ENCODE assay signal across 22 cellular contexts in genomic region chr6:150617496-150618460, GRCh38. TPM values are rescaled to one million over a fixed set of nuclear protein-coding genes. Genes with fewer than 3 reads are reported as not detected.
A peak's percentile ranks its signal among the peaks of the same experiment; 100 is the strongest.
DNase-seq lines count a peak whose midpoint lies in the region; ATAC-seq and TF ChIP-seq lines count a peak whose summit lies in the region.
"Had no signal": no experiment of that assay in that cellular context is flagged by ENCODE, and none has a peak within 500 bp of the region (broad histone marks: within the 10 kb centered on the region; RNA-seq: fewer than 3 reads in every experiment).

No MANE protein-coding gene starts in this region.

- intact Hi-C loops in activated CD4-positive, alpha-beta T cell treated with anti-CD3 and anti-CD28 coated beads for 36 hours (cut with DNase I, micrococcal nuclease) = no loop called here
- intact Hi-C loops in activated B cell treated with CpG ODN at 0.5 μM for 24 hours (cut with micrococcal nuclease) = no loop called here

- peaks cover 14% of the 10 kb centered on the region for H3K27me3 Mint-ChIP-seq in activated CD4-positive, alpha-beta T cell treated with anti-CD3 and anti-CD28 coated beads for 36 hours
- no peaks in the 10 kb centered on the region for H3K27me3 Mint-ChIP-seq in activated B cell treated with CpG ODN at 0.5 μM for 24 hours
- H3K27me3 Mint-ChIP-seq in memory B cell = no peaks in the 10 kb centered on the region
- H3K27me3 Mint-ChIP-seq in stimulated activated memory B cell treated with anti-CD40 and anti-IgM and Interleukin-4, amounts not matched to agents 10 μg/mL and 1 μg/mL and 100 μg/mL, for 72 hours = no peaks in the 10 kb centered on the region
- H3K27me3 Mint-ChIP-seq in activated naive CD8-positive, alpha-beta T cell treated with anti-CD3 and anti-CD28 coated beads, Interleukin-2, amount 50 U/mL, for 24 hours = peaks cover 16% of the 10 kb centered on the region
- H3K27me3 Mint-ChIP-seq: IgD-negative memory B cell had no signal

- POLR2A ChIA-PET in activated CD4-positive, alpha-beta T cell treated with anti-CD3 and anti-CD28 coated beads for 36 hours (lab: Charles Lee) = interaction anchor here (0.9 kb wide), 1 partner anchor 13 kb away, joined by 3 read pairs; no protein-coding TSS in a partner anchor
- POLR2A ChIA-PET in activated B cell treated with CpG ODN at 0.5 μM for 24 hours (lab: Charles Lee) = interaction anchor here (1.4 to 10.9 kb wide), 3 partner anchors 14 to 20 kb away, joined by 5 to 445 read pairs (median 49); partner anchors contain the start of gene PLEKHG1

- no peak for DNase-seq in activated CD4-positive, alpha-beta T cell treated with anti-CD3 and anti-CD28 coated beads for 36 hours
- no peak for DNase-seq in activated CD4-positive, alpha-beta T cell treated with anti-CD3 and anti-CD28 coated beads for 1 hour
- DNase-seq in activated B cell treated with CpG ODN at 0.5 μM for 24 hours (no peak), memory B cell (ENCODE audit: low spot score in 2 of 2) (no peak), cerebellar cortex (ENCODE audit: low spot score) (no peak)
- DNase-seq in activated naive CD8-positive, alpha-beta T cell treated with anti-CD3 and anti-CD28 coated beads, Interleukin-2, amount 50 U/mL, for 24 hours = no peak
- DNase-seq: activated CD4-positive, alpha-beta memory T cell treated with anti-CD3 and anti-CD28 coated beads for 36 hours; activated naive CD8-positive, alpha-beta T cell treated with anti-CD3 and anti-CD28 coated beads, Interleukin-2, amount 10 ng/mL, durations not matched to agents 7 days and 5 days; activated T-cell treated with anti-CD3 and anti-CD28 coated beads, Interleukin-2, amount 50 U/mL, for 48 hours; CD4-positive, alpha-beta memory T cell; effector memory CD8-positive, alpha-beta T cell; EL; left cardiac atrium; MV-4-11; NCI-H2081; NCI-H524; pancreas; stimulated activated CD4-positive, alpha-beta T cell treated with anti-CD3 and anti-CD28 coated beads, Interleukin-12 subunit alpha, Interleukin-12 subunit beta, amount 100 ng/mL, for 4 hours; stimulated activated naive CD4-positive, alpha-beta T cell had no signal

- CTCF ChIA-PET in activated CD4-positive, alpha-beta T cell treated with anti-CD3 and anti-CD28 coated beads for 36 hours (lab: Charles Lee) = interaction anchor here (1.0 kb wide), 1 partner anchor 19 kb away, joined by 3 read pairs; no protein-coding TSS in a partner anchor
- CTCF ChIA-PET in activated B cell treated with CpG ODN at 0.5 μM for 24 hours (lab: Charles Lee) = interaction anchor here (0.9 to 2.0 kb wide), 2 partner anchors 15 to 19 kb away, joined by 4 read pairs; partner anchors contain the start of gene PLEKHG1

- no peak overlapping the region for H3K27ac Mint-ChIP-seq in activated CD4-positive, alpha-beta T cell treated with anti-CD3 and anti-CD28 coated beads for 36 hours
- H3K27ac Mint-ChIP-seq in activated B cell treated with CpG ODN at 0.5 μM for 24 hours (peak overlapping the region; percentile 65), memory B cell (peak overlapping the region; percentile 84)
- peak overlapping the region; percentile 48 for H3K27ac Mint-ChIP-seq in stimulated activated memory B cell treated with anti-CD40 and anti-IgM and Interleukin-4, amounts not matched to agents 10 μg/mL and 1 μg/mL and 100 μg/mL, for 72 hours
- no peak overlapping the region for H3K27ac Mint-ChIP-seq in activated naive CD8-positive, alpha-beta T cell treated with anti-CD3 and anti-CD28 coated beads, Interleukin-2, amount 50 U/mL, for 24 hours
- H3K27ac Mint-ChIP-seq: activated CD4-positive, alpha-beta memory T cell treated with anti-CD3 and anti-CD28 coated beads for 36 hours; activated naive CD8-positive, alpha-beta T cell treated with anti-CD3 and anti-CD28 coated beads, Interleukin-2, amount 10 ng/mL, durations not matched to agents 7 days and 5 days; CD4-positive, alpha-beta memory T cell; effector memory CD8-positive, alpha-beta T cell had no signal

- no peaks in the 10 kb centered on the region for H3K36me3 Mint-ChIP-seq in activated CD4-positive, alpha-beta T cell treated with anti-CD3 and anti-CD28 coated beads for 36 hours (ENCODE audit: low read depth)
- H3K36me3 Mint-ChIP-seq in activated B cell treated with CpG ODN at 0.5 μM for 24 hours (ENCODE audit: low read depth) (peaks cover 42% of the 10 kb centered on the region), memory B cell (peaks cover 17% of the 10 kb centered on the region)
- peaks cover 37% of the 10 kb centered on the region for H3K36me3 Mint-ChIP-seq in stimulated activated memory B cell treated with anti-CD40 and anti-IgM and Interleukin-4, amounts not matched to agents 10 μg/mL and 1 μg/mL and 100 μg/mL, for 72 hours
- no peaks in the 10 kb centered on the region for H3K36me3 Mint-ChIP-seq in activated naive CD8-positive, alpha-beta T cell treated with anti-CD3 and anti-CD28 coated beads, Interleukin-2, amount 50 U/mL, for 24 hours (ENCODE audit: low read depth)
- H3K36me3 Mint-ChIP-seq: activated CD4-positive, alpha-beta memory T cell treated with anti-CD3 and anti-CD28 coated beads for 36 hours; activated naive CD8-positive, alpha-beta T cell treated with anti-CD3 and anti-CD28 coated beads, Interleukin-2, amount 10 ng/mL, durations not matched to agents 7 days and 5 days; CD4-positive, alpha-beta memory T cell had no signal

- H3K9me3 Mint-ChIP-seq in activated CD4-positive, alpha-beta T cell treated with anti-CD3 and anti-CD28 coated beads for 36 hours (ENCODE audit: low read depth) = no peaks in the 10 kb centered on the region
- H3K9me3 Mint-ChIP-seq in activated B cell treated with CpG ODN at 0.5 μM for 24 hours = no peaks in the 10 kb centered on the region
- H3K9me3 Mint-ChIP-seq in memory B cell = no peaks in the 10 kb centered on the region
- no peaks in the 10 kb centered on the region for H3K9me3 Mint-ChIP-seq in stimulated activated memory B cell treated with anti-CD40 and anti-IgM and Interleukin-4, amounts not matched to agents 10 μg/mL and 1 μg/mL and 100 μg/mL, for 72 hours
- no peaks in the 10 kb centered on the region for H3K9me3 Mint-ChIP-seq in activated naive CD8-positive, alpha-beta T cell treated with anti-CD3 and anti-CD28 coated beads, Interleukin-2, amount 50 U/mL, for 24 hours
- H3K9me3 Mint-ChIP-seq: activated CD4-positive, alpha-beta memory T cell treated with anti-CD3 and anti-CD28 coated beads for 36 hours; activated naive CD8-positive, alpha-beta T cell treated with anti-CD3 and anti-CD28 coated beads, Interleukin-2, amount 10 ng/mL, durations not matched to agents 7 days and 5 days; CD4-positive, alpha-beta memory T cell; effector memory CD8-positive, alpha-beta T cell; IgD-negative memory B cell had no signal

- H3K4me3 Mint-ChIP-seq in activated CD4-positive, alpha-beta T cell treated with anti-CD3 and anti-CD28 coated beads for 36 hours = no peak overlapping the region
- H3K4me3 Mint-ChIP-seq in activated B cell treated with CpG ODN at 0.5 μM for 24 hours (peak overlapping the region; percentile 22), memory B cell (no peak overlapping the region)
- no peak overlapping the region for H3K4me3 Mint-ChIP-seq in stimulated activated memory B cell treated with anti-CD40 and anti-IgM and Interleukin-4, amounts not matched to agents 10 μg/mL and 1 μg/mL and 100 μg/mL, for 72 hours
- H3K4me3 Mint-ChIP-seq in activated naive CD8-positive, alpha-beta T cell treated with anti-CD3 and anti-CD28 coated beads, Interleukin-2, amount 50 U/mL, for 24 hours = no peak overlapping the region
- H3K4me3 Mint-ChIP-seq: activated CD4-positive, alpha-beta memory T cell treated with anti-CD3 and anti-CD28 coated beads for 36 hours; activated naive CD8-positive, alpha-beta T cell treated with anti-CD3 and anti-CD28 coated beads, Interleukin-2, amount 10 ng/mL, durations not matched to agents 7 days and 5 days; CD4-positive, alpha-beta memory T cell; effector memory CD8-positive, alpha-beta T cell had no signal

- peak; percentile 38 for ATAC-seq in activated CD4-positive, alpha-beta T cell treated with anti-CD3 and anti-CD28 coated beads for 36 hours
- ATAC-seq in activated B cell treated with CpG ODN at 0.5 μM for 24 hours (ENCODE audit: low read depth) (no peak), memory B cell (ENCODE audit: low read depth) (no peak), HG02938 (IDR thresholded peaks at IDR 0.05; ENCODE audit: unreplicated experiment) (no peak)
- no peak for ATAC-seq in stimulated activated memory B cell treated with anti-CD40 and anti-IgM and Interleukin-4, amounts not matched to agents 10 μg/mL and 1 μg/mL and 100 μg/mL, for 72 hours
- no peak for ATAC-seq in activated naive CD8-positive, alpha-beta T cell treated with anti-CD3 and anti-CD28 coated beads, Interleukin-2, amount 50 U/mL, for 24 hours
- ATAC-seq: effector memory CD8-positive, alpha-beta T cell; left cardiac atrium; pancreas had no signal

- no peak for TF ChIP-seq CTCF in activated B cell treated with CpG ODN at 0.5 μM for 24 hours (IDR thresholded peaks at IDR 0.05)

- H3K4me1 Mint-ChIP-seq in activated CD4-positive, alpha-beta T cell treated with anti-CD3 and anti-CD28 coated beads for 36 hours = peaks cover 14% of the 10 kb centered on the region
- peaks cover 95% of the 10 kb centered on the region for H3K4me1 Mint-ChIP-seq in activated B cell treated with CpG ODN at 0.5 μM for 24 hours
- peaks cover 53% of the 10 kb centered on the region for H3K4me1 Mint-ChIP-seq in memory B cell
- H3K4me1 Mint-ChIP-seq in stimulated activated memory B cell treated with anti-CD40 and anti-IgM and Interleukin-4, amounts not matched to agents 10 μg/mL and 1 μg/mL and 100 μg/mL, for 72 hours = peaks cover 92% of the 10 kb centered on the region
- H3K4me1 Mint-ChIP-seq in activated naive CD8-positive, alpha-beta T cell treated with anti-CD3 and anti-CD28 coated beads, Interleukin-2, amount 50 U/mL, for 24 hours = peaks cover 18% of the 10 kb centered on the region
- H3K4me1 Mint-ChIP-seq: activated naive CD8-positive, alpha-beta T cell treated with anti-CD3 and anti-CD28 coated beads, Interleukin-2, amount 10 ng/mL, durations not matched to agents 7 days and 5 days had no signal

RNA-seq across cellular contexts. Expression of gene PLEKHG1, which starts 18.1 kb away (rescaled TPM):
- 10 to 100 TPM in 1 of 2 experiments, 1 to 10 TPM in 1; 8.2 to 11.6 TPM for total RNA-seq in activated CD4-positive, alpha-beta T cell treated with anti-CD3 and anti-CD28 coated beads for 36 hours
- 199 and 219 TPM in 2 replicates for total RNA-seq in activated B cell treated with CpG ODN at 0.5 μM for 24 hours

Comparison
In these comparisons a context has a peak if more than half of its experiments do, and no peak if none do; other contexts are left out.
1. H3K27ac Mint-ChIP-seq: peak in activated B cell treated with CpG ODN at 0.5 μM for 24 hours (single experiment), memory B cell (single experiment) and stimulated activated memory B cell treated with anti-CD40 and anti-IgM and Interleukin-4, amounts not matched to agents 10 μg/mL and 1 μg/mL and 100 μg/mL, for 72 hours (single experiment); none in activated CD4-positive, alpha-beta T cell treated with anti-CD3 and anti-CD28 coated beads for 36 hours (single experiment) and activated naive CD8-positive, alpha-beta T cell treated with anti-CD3 and anti-CD28 coated beads, Interleukin-2, amount 50 U/mL, for 24 hours (single experiment).
2. RNA of gene PLEKHG1, which starts 18.1 kb away (total RNA-seq): 199 to 219 TPM in activated B cell treated with CpG ODN at 0.5 μM for 24 hours; 8.2 to 11.6 TPM in activated CD4-positive, alpha-beta T cell treated with anti-CD3 and anti-CD28 coated beads for 36 hours; every median in the first group is over 10 times any median in the second.